ENCODE assay signal across 1 cellular context in genomic region chr17:44095388-44095646, GRCh38.
A peak's percentile ranks its signal among the peaks of the same experiment; 100 is the strongest.
TF ChIP-seq lines count a peak whose summit lies in the region.

No MANE protein-coding gene starts in this region.

TF ChIP-seq in HepG2, 621 proteins besides CTCF, POLR2A, EP300 and RAD21:
- no peak for TF ChIP-seq ETS1 (CRISPR knock-in tag; IDR thresholded peaks at IDR 0.05)
- no peak for TF ChIP-seq PAXIP1 (CRISPR knock-in tag; conservative IDR thresholded peaks at IDR 0.05)
- 0 out of 2 replicates have a peak, but pooled peaks have one; percentile 38 for TF ChIP-seq CAMTA2 (CRISPR knock-in tag; IDR thresholded peaks at IDR 0.05; ENCODE audit: borderline replicate concordance)
- no peak for TF ChIP-seq ZNF567 (CRISPR knock-in tag; IDR thresholded peaks at IDR 0.05; ENCODE audit: borderline replicate concordance)
- TF ChIP-seq POLR2AphosphoS2 (IDR thresholded peaks at IDR 0.05; ENCODE audit: low read depth, low read length) = no peak
- no peak for TF ChIP-seq MXI1 (IDR thresholded peaks at IDR 0.05; ENCODE audit: borderline replicate concordance, low read depth, low read length)
- TF ChIP-seq KDM5B (CRISPR knock-in tag; IDR thresholded peaks at IDR 0.05; ENCODE audit: borderline replicate concordance) = 0 out of 2 replicates have a peak, but pooled peaks have one; percentile 6
- no peak for TF ChIP-seq ISL2 (CRISPR knock-in tag; IDR thresholded peaks at IDR 0.05)
- TF ChIP-seq ZNF788 (CRISPR knock-in tag; IDR thresholded peaks at IDR 0.05; ENCODE audit: borderline replicate concordance) = no peak
- TF ChIP-seq DRAP1 (CRISPR knock-in tag; IDR thresholded peaks at IDR 0.05) = 0 out of 2 replicates have a peak, but pooled peaks have one; percentile 3
- TF ChIP-seq ZBTB46 (CRISPR knock-in tag; IDR thresholded peaks at IDR 0.05; ENCODE audit: borderline replicate concordance) = 0 out of 2 replicates have a peak, but pooled peaks have one; percentile 50
- no peak for TF ChIP-seq NR2C2 (CRISPR knock-in tag; IDR thresholded peaks at IDR 0.05; ENCODE audit: borderline replicate concordance)
- 0 out of 2 replicates have a peak, but pooled peaks have one; percentile 47 for TF ChIP-seq PCBP1 (IDR thresholded peaks at IDR 0.05; ENCODE audit: borderline replicate concordance, low read depth, low read length)
- no peak for TF ChIP-seq ZNF282 (IDR thresholded peaks at IDR 0.05; ENCODE audit: partially characterized antibody)
- no peak for TF ChIP-seq THRA (CRISPR knock-in tag; IDR thresholded peaks at IDR 0.05; ENCODE audit: borderline replicate concordance)
- no peak for TF ChIP-seq ZNF3 (CRISPR knock-in tag; IDR thresholded peaks at IDR 0.05)
